Comparison of ENCODE assay signal across 8 cellular contexts in genomic region chr12:96445743-96446655, GRCh38. TPM values are rescaled to one million over a fixed set of nuclear protein-coding genes. Genes with fewer than 3 reads are reported as not detected.
DNase-seq lines count a peak whose midpoint lies in the region; ATAC-seq and TF ChIP-seq lines count a peak whose summit lies in the region.

No MANE protein-coding gene starts in this region.

- no peaks in the 10 kb centered on the region for H3K36me3 Mint-ChIP-seq in activated naive CD4-positive, alpha-beta T cell treated with anti-CD3 and anti-CD28 coated beads, Interleukin-2, amount 50 U/mL, for 24 hours

- peak; percentile 77 for DNase-seq in islet precursor cell
- DNase-seq in stimulated activated CD8-positive, alpha-beta memory T cell treated with anti-CD3 and anti-CD28 coated beads, Interleukin-7, amount 100 ng/mL, for 48 hours (ENCODE audit: extremely low read depth in 1 of 2, low read depth in 1 of 2), result peak; percentile 18 to 41
- DNase-seq in NCI-H526 (lab: John Stamatoyannopoulos, UW), result no peak
- no peak for DNase-seq in NCI-H1092 treated with DMSO at 0.1 percent for 48 hours (lab: John Stamatoyannopoulos, UW)

- no peaks in the 10 kb centered on the region for H3K27me3 Mint-ChIP-seq in activated naive CD4-positive, alpha-beta T cell treated with anti-CD3 and anti-CD28 coated beads, Interleukin-2, amount 50 U/mL, for 24 hours

- H3K27ac Mint-ChIP-seq in activated naive CD4-positive, alpha-beta T cell treated with anti-CD3 and anti-CD28 coated beads, Interleukin-2, amount 50 U/mL, for 24 hours, result peak overlapping the region; percentile 94

- H3K9me3 Mint-ChIP-seq in activated naive CD4-positive, alpha-beta T cell treated with anti-CD3 and anti-CD28 coated beads, Interleukin-2, amount 50 U/mL, for 24 hours, result no peaks in the 10 kb centered on the region

- peaks cover 39% of the 10 kb centered on the region for H3K4me1 Mint-ChIP-seq in activated naive CD4-positive, alpha-beta T cell treated with anti-CD3 and anti-CD28 coated beads, Interleukin-2, amount 50 U/mL, for 24 hours

- H3K4me3 Mint-ChIP-seq in activated naive CD4-positive, alpha-beta T cell treated with anti-CD3 and anti-CD28 coated beads, Interleukin-2, amount 50 U/mL, for 24 hours, result peak overlapping the region; percentile 66

- ATAC-seq in GM18499 (IDR thresholded peaks at IDR 0.05; ENCODE audit: insufficient read depth, unreplicated experiment), result peak; percentile 92
- peak; percentile 87 for ATAC-seq in HG02678 (IDR thresholded peaks at IDR 0.05; ENCODE audit: unreplicated experiment)

TF ChIP-seq in PFSK-1, 5 proteins besides CTCF, POLR2A, EP300 and RAD21:
- TF ChIP-seq TAF1 (IDR thresholded peaks at IDR 0.05; ENCODE audit: borderline replicate concordance, insufficient read depth, low read length) (no peak; the same call in 1 of the 2 replicates), POLR2AphosphoS5 (IDR thresholded peaks at IDR 0.05; ENCODE audit: low read depth, low read length) (peak; percentile 69), FOXP2 (optimal IDR thresholded peaks at IDR 0.05; ENCODE audit: borderline replicate concordance, extremely low read depth, extremely low read length, insufficient read depth) (no peak), SIN3A (IDR thresholded peaks at IDR 0.05; ENCODE audit: borderline replicate concordance, insufficient read depth, low read length) (peak; percentile 91; the same call in 1 of the 2 replicates)
- TF ChIP-seq, protein P1, sequence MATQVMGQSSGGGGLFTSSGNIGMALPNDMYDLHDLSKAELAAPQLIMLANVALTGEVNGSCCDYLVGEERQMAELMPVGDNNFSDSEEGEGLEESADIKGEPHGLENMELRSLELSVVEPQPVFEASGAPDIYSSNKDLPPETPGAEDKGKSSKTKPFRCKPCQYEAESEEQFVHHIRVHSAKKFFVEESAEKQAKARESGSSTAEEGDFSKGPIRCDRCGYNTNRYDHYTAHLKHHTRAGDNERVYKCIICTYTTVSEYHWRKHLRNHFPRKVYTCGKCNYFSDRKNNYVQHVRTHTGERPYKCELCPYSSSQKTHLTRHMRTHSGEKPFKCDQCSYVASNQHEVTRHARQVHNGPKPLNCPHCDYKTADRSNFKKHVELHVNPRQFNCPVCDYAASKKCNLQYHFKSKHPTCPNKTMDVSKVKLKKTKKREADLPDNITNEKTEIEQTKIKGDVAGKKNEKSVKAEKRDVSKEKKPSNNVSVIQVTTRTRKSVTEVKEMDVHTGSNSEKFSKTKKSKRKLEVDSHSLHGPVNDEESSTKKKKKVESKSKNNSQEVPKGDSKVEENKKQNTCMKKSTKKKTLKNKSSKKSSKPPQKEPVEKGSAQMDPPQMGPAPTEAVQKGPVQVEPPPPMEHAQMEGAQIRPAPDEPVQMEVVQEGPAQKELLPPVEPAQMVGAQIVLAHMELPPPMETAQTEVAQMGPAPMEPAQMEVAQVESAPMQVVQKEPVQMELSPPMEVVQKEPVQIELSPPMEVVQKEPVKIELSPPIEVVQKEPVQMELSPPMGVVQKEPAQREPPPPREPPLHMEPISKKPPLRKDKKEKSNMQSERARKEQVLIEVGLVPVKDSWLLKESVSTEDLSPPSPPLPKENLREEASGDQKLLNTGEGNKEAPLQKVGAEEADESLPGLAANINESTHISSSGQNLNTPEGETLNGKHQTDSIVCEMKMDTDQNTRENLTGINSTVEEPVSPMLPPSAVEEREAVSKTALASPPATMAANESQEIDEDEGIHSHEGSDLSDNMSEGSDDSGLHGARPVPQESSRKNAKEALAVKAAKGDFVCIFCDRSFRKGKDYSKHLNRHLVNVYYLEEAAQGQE (IDR thresholded peaks at IDR 0.05; ENCODE audit: insufficient read depth in 1 of 2, low read depth in 2 of 2, low read length in 2 of 2), result peak in 1 of 2 experiments; percentile 81; a peak in 2 of 4 replicates

RNA-seq across cellular contexts. Expression of gene CFAP54, which starts 43.4 kb away (rescaled TPM):
- polyA plus RNA-seq in PFSK-1 (2012; ENCODE audit: insufficient read length, low read depth), result not detected

RNA-seq across cellular contexts. Expression of gene CDK17, which starts 45.8 kb away (rescaled TPM):
- 22.1 TPM for polyA plus RNA-seq in PFSK-1 (2012; ENCODE audit: insufficient read length, low read depth)

Comparison
In these comparisons a context has a peak if more than half of its experiments do, and no peak if none do; other contexts are left out.
1. DNase-seq: peak in islet precursor cell (single experiment) and stimulated activated CD8-positive, alpha-beta memory T cell treated with anti-CD3 and anti-CD28 coated beads, Interleukin-7, amount 100 ng/mL, for 48 hours (2 of 2); none in NCI-H526 (0 of 2) and NCI-H1092 treated with DMSO at 0.1 percent for 48 hours (single experiment).